Comparison of ENCODE assay signal across 16 cellular contexts in genomic region chr20:44072381-44072780, GRCh38.
DNase-seq lines count a peak whose midpoint lies in the region; ATAC-seq lines count a peak whose summit lies in the region.
"Had no signal": no experiment of that assay in that cellular context is flagged by ENCODE, and none has a peak within 500 bp of the region (broad histone marks: within the 10 kb centered on the region; RNA-seq: fewer than 3 reads in every experiment).

No MANE protein-coding gene starts in this region.

- H3K27me3 Mint-ChIP-seq in activated T-cell treated with anti-CD3 and anti-CD28 coated beads, Interleukin-2, amount 50 U/mL, for 72 hours (ENCODE audit: low read depth), result peaks cover 13% of the 10 kb centered on the region
- no peaks in the 10 kb centered on the region for H3K27me3 Mint-ChIP-seq in central memory CD8-positive, alpha-beta T cell
- H3K27me3 Mint-ChIP-seq in stimulated activated naive B cell treated with anti-CD40 and anti-IgM and Interleukin-4, amounts not matched to agents 10 μg/mL and 1 μg/mL and 100 μg/mL, for 72 hours, result peaks cover 23 to 25% of the 10 kb centered on the region in 2 donors
- H3K27me3 Mint-ChIP-seq: activated CD4-positive, alpha-beta T cell treated with anti-CD3 and anti-CD28 coated beads, Interleukin-2, amount 10 ng/mL, durations not matched to agents 24 days and 14 days had no signal

- no peak for ATAC-seq in activated T-cell treated with anti-CD3 and anti-CD28 coated beads, Interleukin-2, amount 50 U/mL, for 72 hours (replicated peaks in 1 of 2)
- ATAC-seq in HG02610 (IDR thresholded peaks at IDR 0.05; ENCODE audit: unreplicated experiment), result peak; percentile 55
- ATAC-seq in central memory CD8-positive, alpha-beta T cell (replicated peaks; ENCODE audit: extremely low read depth, poor library complexity, severe bottlenecking), result no peak
- no peak for ATAC-seq in stimulated activated naive B cell treated with anti-CD40 and anti-IgM and Interleukin-4, amounts not matched to agents 10 μg/mL and 1 μg/mL and 100 μg/mL, for 72 hours (replicated peaks)
- ATAC-seq in HG02870 (IDR thresholded peaks at IDR 0.05; ENCODE audit: unreplicated experiment), result no peak
- ATAC-seq in HG02798 (IDR thresholded peaks at IDR 0.05; ENCODE audit: poor library complexity, unreplicated experiment), result no peak
- ATAC-seq: foreskin keratinocyte had no signal

- peaks cover 1 to 3% of the 10 kb centered on the region in 2 donors for H3K36me3 Mint-ChIP-seq in activated T-cell treated with anti-CD3 and anti-CD28 coated beads, Interleukin-2, amount 50 U/mL, for 72 hours (ENCODE audit: insufficient read depth in 2 of 2)
- peaks cover 13% of the 10 kb centered on the region for H3K36me3 Mint-ChIP-seq in central memory CD8-positive, alpha-beta T cell (ENCODE audit: insufficient read depth)
- H3K36me3 Mint-ChIP-seq in stimulated activated naive B cell treated with anti-CD40 and anti-IgM and Interleukin-4, amounts not matched to agents 10 μg/mL and 1 μg/mL and 100 μg/mL, for 72 hours, result peaks cover 0 to 3% of the 10 kb centered on the region in 2 donors

- DNase-seq in activated T-cell treated with anti-CD3 and anti-CD28 coated beads, Interleukin-2, amount 50 U/mL, for 72 hours, result no peak
- DNase-seq in activated T-cell treated with anti-CD3 and anti-CD28 coated beads for 4 hours (no peak), iPS-NIHi7 (ENCODE audit: extremely low spot score) (no peak)
- no peak for DNase-seq in central memory CD8-positive, alpha-beta T cell (ENCODE audit: low spot score in 2 of 2)
- DNase-seq in stimulated activated naive B cell treated with anti-CD40 and anti-IgM and Interleukin-4, amounts not matched to agents 10 μg/mL and 1 μg/mL and 100 μg/mL, for 72 hours, result no peak
- DNase-seq: activated naive CD4-positive, alpha-beta T cell treated with Interleukin-2 at 50 U/mL for 16 hours; DMS53; foreskin keratinocyte; midbrain; NCI-H2081; NCI-H510A; stimulated activated CD4-positive, alpha-beta T cell treated with anti-CD3 and anti-CD28 coated beads, Interleukin-12 subunit alpha, Interleukin-12 subunit beta, amount 100 ng/mL, for 4 hours had no signal

- peaks cover 84% of the 10 kb centered on the region for H3K4me1 Mint-ChIP-seq in activated T-cell treated with anti-CD3 and anti-CD28 coated beads, Interleukin-2, amount 50 U/mL, for 72 hours (ENCODE audit: low read depth)
- H3K4me1 Mint-ChIP-seq in central memory CD8-positive, alpha-beta T cell, result peaks cover 47% of the 10 kb centered on the region
- peaks cover 27 to 55% of the 10 kb centered on the region in 2 donors for H3K4me1 Mint-ChIP-seq in stimulated activated naive B cell treated with anti-CD40 and anti-IgM and Interleukin-4, amounts not matched to agents 10 μg/mL and 1 μg/mL and 100 μg/mL, for 72 hours

- peak overlapping the region; percentile 47 for H3K27ac Mint-ChIP-seq in activated T-cell treated with anti-CD3 and anti-CD28 coated beads, Interleukin-2, amount 50 U/mL, for 72 hours
- H3K27ac Mint-ChIP-seq in central memory CD8-positive, alpha-beta T cell (ENCODE audit: low read depth), result peak overlapping the region; percentile 27
- H3K27ac Mint-ChIP-seq in stimulated activated naive B cell treated with anti-CD40 and anti-IgM and Interleukin-4, amounts not matched to agents 10 μg/mL and 1 μg/mL and 100 μg/mL, for 72 hours, result peak overlapping the region; percentile 56
- H3K27ac Mint-ChIP-seq: activated CD4-positive, alpha-beta T cell treated with anti-CD3 and anti-CD28 coated beads, Interleukin-2, amount 10 ng/mL, durations not matched to agents 24 days and 14 days had no signal

- no peak overlapping the region for H3K4me3 Mint-ChIP-seq in activated T-cell treated with anti-CD3 and anti-CD28 coated beads, Interleukin-2, amount 50 U/mL, for 72 hours
- no peak overlapping the region for H3K4me3 Mint-ChIP-seq in central memory CD8-positive, alpha-beta T cell
- no peak overlapping the region for H3K4me3 Mint-ChIP-seq in stimulated activated naive B cell treated with anti-CD40 and anti-IgM and Interleukin-4, amounts not matched to agents 10 μg/mL and 1 μg/mL and 100 μg/mL, for 72 hours

- no peaks in the 10 kb centered on the region for H3K9me3 Mint-ChIP-seq in activated T-cell treated with anti-CD3 and anti-CD28 coated beads, Interleukin-2, amount 50 U/mL, for 72 hours
- H3K9me3 Mint-ChIP-seq in central memory CD8-positive, alpha-beta T cell, result no peaks in the 10 kb centered on the region
- H3K9me3 Mint-ChIP-seq in stimulated activated naive B cell treated with anti-CD40 and anti-IgM and Interleukin-4, amounts not matched to agents 10 μg/mL and 1 μg/mL and 100 μg/mL, for 72 hours, result no peaks in the 10 kb centered on the region
- H3K9me3 Mint-ChIP-seq: activated CD4-positive, alpha-beta T cell treated with anti-CD3 and anti-CD28 coated beads, Interleukin-2, amount 10 ng/mL, durations not matched to agents 24 days and 14 days had no signal
